ENCODE assay signal across 25 cellular contexts in genomic region chr4:96526625-96527024, GRCh38.
"Had no signal": no experiment of that assay in that cellular context is flagged by ENCODE, and none has a peak within 500 bp of the region (broad histone marks: within the 10 kb centered on the region; RNA-seq: fewer than 3 reads in every experiment).

No MANE protein-coding gene starts in this region.

- H2AFZ ChIP-seq: hepatocyte had no signal

- H3K4me2 ChIP-seq: hepatocyte had no signal

- H3K27me3 Mint-ChIP-seq: dendritic cell treated with granulocyte-macrophage colony-stimulating factor and Interleukin-4, amounts not matched to agents 40 ng/mL and 50 ng/mL, for 4 days; effector memory CD8-positive, alpha-beta T cell had no signal

- ATAC-seq: effector memory CD8-positive, alpha-beta T cell; esophagus mucosa; foreskin keratinocyte; gastrocnemius medialis; gastroesophageal sphincter; heart left ventricle; heart right ventricle had no signal

- H3K27ac ChIP-seq: colonic mucosa, coronary artery, dorsolateral prefrontal cortex, epithelial cell of prostate, esophagus muscularis mucosa, esophagus squamous epithelium, foreskin keratinocyte, gastrocnemius medialis, gastroesophageal sphincter, heart left ventricle, heart right ventricle, hepatocyte had no signal

- H3K27ac Mint-ChIP-seq: dendritic cell treated with granulocyte-macrophage colony-stimulating factor and Interleukin-4, amounts not matched to agents 40 ng/mL and 50 ng/mL, for 4 days; effector memory CD8-positive, alpha-beta T cell; endodermal cell had no signal

- DNase-seq: colonic mucosa; cortex of kidney; dermis blood vessel endothelial cell; dorsolateral prefrontal cortex; effector CD4-positive, alpha-beta T cell; effector CD8-positive, alpha-beta T cell; effector memory CD4-positive, alpha-beta T cell; effector memory CD8-positive, alpha-beta T cell; endodermal cell; esophagus squamous epithelium; foreskin fibroblast; foreskin keratinocyte; foreskin melanocyte; gastrocnemius medialis; glutamatergic neuron; head of caudate nucleus; heart left ventricle; heart right ventricle had no signal

- H3K79me2 ChIP-seq: hepatocyte had no signal

- H3K36me3 ChIP-seq: colonic mucosa, esophagus muscularis mucosa, esophagus squamous epithelium, gastrocnemius medialis, gastroesophageal sphincter, heart left ventricle, heart right ventricle had no signal

- H3K4me3 ChIP-seq: colonic mucosa, coronary artery, dorsolateral prefrontal cortex, esophagus muscularis mucosa, esophagus squamous epithelium, gastrocnemius medialis, gastroesophageal sphincter, heart left ventricle, heart right ventricle, hepatocyte had no signal

- H3K9me3 ChIP-seq: colonic mucosa, esophagus muscularis mucosa, gastrocnemius medialis, gastroesophageal sphincter, heart right ventricle had no signal

- H3K4me3 Mint-ChIP-seq: dendritic cell treated with granulocyte-macrophage colony-stimulating factor and Interleukin-4, amounts not matched to agents 40 ng/mL and 50 ng/mL, for 4 days; effector memory CD8-positive, alpha-beta T cell; endodermal cell had no signal

- H3K4me1 ChIP-seq: colonic mucosa, esophagus muscularis mucosa, esophagus squamous epithelium, foreskin keratinocyte, gastrocnemius medialis, gastroesophageal sphincter, heart left ventricle, heart right ventricle had no signal

- H3K27me3 ChIP-seq: colonic mucosa, dorsolateral prefrontal cortex, esophagus muscularis mucosa, esophagus squamous epithelium, foreskin keratinocyte, gastrocnemius medialis, gastroesophageal sphincter, heart left ventricle, heart right ventricle, hepatocyte had no signal
